In genomic region chr5:119190470-119190869, GRCh38 we compare ENCODE assay signal across 33 cellular contexts.
DNase-seq lines count a peak whose midpoint lies in the region; ATAC-seq and TF ChIP-seq lines count a peak whose summit lies in the region.
"Had no signal": no experiment of that assay in that cellular context is flagged by ENCODE, and none has a peak within 500 bp of the region (broad histone marks: within the 10 kb centered on the region; RNA-seq: fewer than 3 reads in every experiment).

No MANE protein-coding gene starts in this region.

- no peaks in the 10 kb centered on the region for H3K79me2 ChIP-seq in Loucy (ENCODE audit: insufficient read depth, low read length)

- no peaks in the 10 kb centered on the region for H3K9me2 ChIP-seq in Loucy (replicated peaks; ENCODE audit: low read depth, low read length)

- H3K9ac ChIP-seq in Loucy (ENCODE audit: low read depth, low read length, poor library complexity, severe bottlenecking), result no peak overlapping the region
- H3K9ac ChIP-seq: BLaER1; BLaER1 treated with 17β-estradiol and CSF1 and Interleukin-3, amounts not matched to agents 10 nM and 100 nM had no signal

- H3K4me3 ChIP-seq in HEK293 (ENCODE audit: low read depth, low read length), result no peak overlapping the region
- no peak overlapping the region for H3K4me3 ChIP-seq in Jurkat, Clone E6-1 (ENCODE audit: low read length)
- no peak overlapping the region for H3K4me3 ChIP-seq in Loucy (ENCODE audit: low read length, poor library complexity, severe bottlenecking)
- H3K4me3 ChIP-seq: A549; BLaER1; BLaER1 treated with 17β-estradiol and CSF1 and Interleukin-3, amounts not matched to agents 10 nM and 100 nM had no signal

- no peak for ATAC-seq in esophagus mucosa
- ATAC-seq in HG02840 (IDR thresholded peaks at IDR 0.05; ENCODE audit: low FRiP score, unreplicated experiment), result no peak
- ATAC-seq in GM21390 (IDR thresholded peaks at IDR 0.05; ENCODE audit: unreplicated experiment), result no peak
- ATAC-seq: A549; CD8-positive, alpha-beta T cell had no signal

- H3K27ac ChIP-seq in HEK293 (ENCODE audit: extremely low read depth, low read depth, low read length), result no peak overlapping the region
- H3K27ac ChIP-seq: 22Rv1; A549; BLaER1; BLaER1 treated with 17β-estradiol and CSF1 and Interleukin-3, amounts not matched to agents 10 nM and 100 nM; C4-2B had no signal

- H3K36me3 ChIP-seq in HEK293 (ENCODE audit: control insufficient read depth in 2 of 2, insufficient read depth in 1 of 2, low read length in 2 of 2), result peaks cover 7 to 21% of the 10 kb centered on the region in 2 experiments
- no peaks in the 10 kb centered on the region for H3K36me3 ChIP-seq in Loucy (ENCODE audit: insufficient read depth, low read length)
- H3K36me3 ChIP-seq: BE2C had no signal

- H3K27me3 ChIP-seq in Loucy (ENCODE audit: insufficient read depth, low read length, poor library complexity, severe bottlenecking), result no peaks in the 10 kb centered on the region
- H3K27me3 ChIP-seq: BE2C; BLaER1; BLaER1 treated with 17β-estradiol and CSF1 and Interleukin-3, amounts not matched to agents 10 nM and 100 nM had no signal

- H3K4me2 ChIP-seq in Loucy (ENCODE audit: low read depth, low read length, poor library complexity, severe bottlenecking), result peak overlapping the region; percentile 10
- H3K4me2 ChIP-seq: A549; BLaER1; BLaER1 treated with 17β-estradiol and CSF1 and Interleukin-3, amounts not matched to agents 10 nM and 100 nM had no signal

- H3K4me1 ChIP-seq in HEK293 (ENCODE audit: control insufficient read depth, insufficient read depth, low read length) (no peaks in the 10 kb centered on the region), Loucy (ENCODE audit: insufficient read depth, low read length, poor library complexity, severe bottlenecking) (peaks cover 19% of the 10 kb centered on the region)
- H3K4me1 ChIP-seq: A549, BE2C, Caco-2 had no signal

- H3K9me3 ChIP-seq in HEK293 (ENCODE audit: control insufficient read depth, insufficient read depth, low read depth, low read length) (no peaks in the 10 kb centered on the region), Loucy (ENCODE audit: insufficient read depth, low read depth, low read length) (no peaks in the 10 kb centered on the region)
- H3K9me3 ChIP-seq: A549; BE2C; BLaER1; BLaER1 treated with 17β-estradiol and CSF1 and Interleukin-3, amounts not matched to agents 10 nM and 100 nM; Caco-2 had no signal

- H3F3A ChIP-seq in Loucy (ENCODE audit: low read depth), result no peaks in the 10 kb centered on the region

- CTCF ChIA-PET in HEK293 (lab: Yijun Ruan, JAX), result interaction anchor here (1.0 kb wide), 2 partner anchors 10 to 222 kb away, joined by 3 to 4 read pairs; no protein-coding TSS in a partner anchor

- DNase-seq in GF-D8 (lab: John Stamatoyannopoulos, UW) (peak; percentile 3), GM19238 (ENCODE audit: insufficient read length, low spot score) (no peak)
- DNase-seq in Jurkat, Clone E6-1 (ENCODE audit: low read depth, low spot score), result peak; percentile 12
- DNase-seq: 8988T; ACHN; AML-193; BE2C; C1 segment of cervical spinal cord; Caco-2; Calu3; CD4-positive, alpha-beta memory T cell; CD4-positive, alpha-beta T cell; CD4-positive, CD25-positive, alpha-beta regulatory T cell; CD8-positive, alpha-beta memory T cell; CD8-positive, alpha-beta T cell; COR-L47; DMS 273 treated with DMSO at 0.1 percent for 48 hours; DMS153; DMS53; DMS79; DMS79 treated with DMSO at 0.1 percent for 48 hours; DND-41; EL had no signal

- H4K20me1 ChIP-seq in Loucy (ENCODE audit: insufficient read depth, low read length, poor library complexity, severe bottlenecking), result no peaks in the 10 kb centered on the region
- H4K20me1 ChIP-seq: BLaER1 had no signal

- POLR2A ChIA-PET in HEK293 (lab: Yijun Ruan, JAX), result no interaction called here

- TF ChIP-seq CTCF in HEK293 (tag by site-specific recombination; IDR thresholded peaks at IDR 0.05), result no peak
- no peak for TF ChIP-seq CTCF in Loucy (conservative IDR thresholded peaks at IDR 0.05; ENCODE audit: low read length)

- no peak overlapping the region for H2AFZ ChIP-seq in Loucy (ENCODE audit: low read length)

TF ChIP-seq in HEK293, 187 proteins besides CTCF, POLR2A, EP300 and RAD21:
- TF ChIP-seq KLF10 (tag by site-specific recombination; IDR thresholded peaks at IDR 0.05) (no peak), ZNF785 (tag by site-specific recombination; IDR thresholded peaks at IDR 0.05) (no peak), PRDM1 (tag by site-specific recombination; IDR thresholded peaks at IDR 0.05) (peak; percentile 93), ZBTB8A (tag by site-specific recombination; IDR thresholded peaks at IDR 0.05) (no peak), ZSCAN4 (tag by site-specific recombination; IDR thresholded peaks at IDR 0.05) (no peak)
